8 cellular contexts compared by ENCODE assay signal in genomic region chr20:53677447-53678314, GRCh38.
DNase-seq lines count a peak whose midpoint lies in the region; ATAC-seq and TF ChIP-seq lines count a peak whose summit lies in the region.

No MANE protein-coding gene starts in this region.

- H3K4me1 Mint-ChIP-seq in activated T-cell treated with anti-CD3 and anti-CD28 coated beads, Interleukin-2, amount 50 U/mL, for 24 hours (ENCODE audit: low read depth), result peaks cover 23% of the 10 kb centered on the region

- H3K4me3 ChIP-seq in thyroid gland (replicated peaks in 1 of 3) (no peak overlapping the region), gastrocnemius medialis (no peak overlapping the region)

- 30 to 31% methylated on average over 12 of the region's 12 CpGs for WGBS in thyroid gland, 2 donors

- H3K27me3 ChIP-seq in thyroid gland (no peaks in the 10 kb centered on the region), gastrocnemius medialis (no peaks in the 10 kb centered on the region)

- H3K36me3 Mint-ChIP-seq in activated T-cell treated with anti-CD3 and anti-CD28 coated beads, Interleukin-2, amount 50 U/mL, for 24 hours (ENCODE audit: low read depth), result no peaks in the 10 kb centered on the region

- DNase-seq in stimulated activated CD4-positive, alpha-beta T cell treated with anti-CD3 and anti-CD28 coated beads, Interleukin-15, amount 100 ng/mL, for 24 hours, result peak; percentile 45
- DNase-seq in stimulated activated CD4-positive, alpha-beta T cell treated with anti-CD3 and anti-CD28 coated beads, Interleukin-4, amount 100 ng/mL, for 24 hours, result no peak
- peak; percentile 40 for DNase-seq in activated T-cell treated with anti-CD3 and anti-CD28 coated beads, Interleukin-2, amount 50 U/mL, for 24 hours
- DNase-seq in iPS-NIHi7 (ENCODE audit: extremely low spot score) (peak; percentile 46), thyroid gland (peak; percentile 25 to 30), gastrocnemius medialis (no peak), GM13976 (ENCODE audit: low spot score) (no peak), COLO668 (lab: John Stamatoyannopoulos, UW; ENCODE audit: unreplicated experiment) (no peak)

- H3K4me3 Mint-ChIP-seq in activated T-cell treated with anti-CD3 and anti-CD28 coated beads, Interleukin-2, amount 50 U/mL, for 24 hours, result peak overlapping the region; percentile 13

- peak overlapping the region; percentile 58 for H3K27ac Mint-ChIP-seq in activated T-cell treated with anti-CD3 and anti-CD28 coated beads, Interleukin-2, amount 50 U/mL, for 24 hours

- TF ChIP-seq POLR2A in thyroid gland (IDR thresholded peaks at IDR 0.05), result no peak
- TF ChIP-seq POLR2A in gastrocnemius medialis (IDR thresholded peaks at IDR 0.05), result no peak

- no peak for ATAC-seq in gastrocnemius medialis

- H3K36me3 ChIP-seq in thyroid gland, result no peaks in the 10 kb centered on the region
- H3K36me3 ChIP-seq in gastrocnemius medialis, result no peaks in the 10 kb centered on the region

- TF ChIP-seq CTCF in thyroid gland (IDR thresholded peaks at IDR 0.05), result peak in 1 of 6 experiments; percentile 18
- TF ChIP-seq CTCF in gastrocnemius medialis (IDR thresholded peaks at IDR 0.05 in 4 of 5, conservative IDR thresholded peaks at IDR 0.05 in 1 of 5), result no peak
- TF ChIP-seq CTCF in GM13976 (IDR thresholded peaks at IDR 0.05; ENCODE audit: borderline replicate concordance, control extremely low read depth, extremely low read depth, insufficient read depth, missing control alignments), result no peak

- H3K9me3 Mint-ChIP-seq in activated T-cell treated with anti-CD3 and anti-CD28 coated beads, Interleukin-2, amount 50 U/mL, for 24 hours, result no peaks in the 10 kb centered on the region

- intact Hi-C loops in thyroid gland (cut with DNase I), result no loop called here
- intact Hi-C loops in gastrocnemius medialis (cut with DNase I; ENCODE audit: low total_unique reads), result no loop called here

- H3K27ac ChIP-seq in thyroid gland (peak overlapping the region; percentile 23 to 76 (median 66)), gastrocnemius medialis (no peak overlapping the region)

- no peaks in the 10 kb centered on the region for H3K27me3 Mint-ChIP-seq in activated T-cell treated with anti-CD3 and anti-CD28 coated beads, Interleukin-2, amount 50 U/mL, for 24 hours

- in situ Hi-C loops in gastrocnemius medialis (cut with MboI; ENCODE audit: low sequenced_read_pairs in 4 of 4) (no loop called here), GM13976 (cut with MboI; ENCODE audit: low sequenced_read_pairs, unreplicated experiment) (no loop called here)

- H3K4me1 ChIP-seq in thyroid gland (peaks cover 22 to 26% of the 10 kb centered on the region in 2 donors), gastrocnemius medialis (peaks cover 0 to 8% of the 10 kb centered on the region in 2 donors)

- H3K9me3 ChIP-seq in thyroid gland, result no peaks in the 10 kb centered on the region
- no peaks in the 10 kb centered on the region for H3K9me3 ChIP-seq in gastrocnemius medialis

Comparison
In these comparisons a context has a peak if more than half of its experiments do, and no peak if none do; other contexts are left out.
1. DNase-seq: peak in stimulated activated CD4-positive, alpha-beta T cell treated with anti-CD3 and anti-CD28 coated beads, Interleukin-15, amount 100 ng/mL, for 24 hours (single experiment), activated T-cell treated with anti-CD3 and anti-CD28 coated beads, Interleukin-2, amount 50 U/mL, for 24 hours (single experiment), iPS-NIHi7 (single experiment) and thyroid gland (2 of 2); none in stimulated activated CD4-positive, alpha-beta T cell treated with anti-CD3 and anti-CD28 coated beads, Interleukin-4, amount 100 ng/mL, for 24 hours (single experiment), gastrocnemius medialis (0 of 2), GM13976 (single experiment) and COLO668 (single experiment).
2. H3K27ac ChIP-seq: peak in thyroid gland (3 of 3); none in gastrocnemius medialis (0 of 4).